In the genomic region with DNA sequence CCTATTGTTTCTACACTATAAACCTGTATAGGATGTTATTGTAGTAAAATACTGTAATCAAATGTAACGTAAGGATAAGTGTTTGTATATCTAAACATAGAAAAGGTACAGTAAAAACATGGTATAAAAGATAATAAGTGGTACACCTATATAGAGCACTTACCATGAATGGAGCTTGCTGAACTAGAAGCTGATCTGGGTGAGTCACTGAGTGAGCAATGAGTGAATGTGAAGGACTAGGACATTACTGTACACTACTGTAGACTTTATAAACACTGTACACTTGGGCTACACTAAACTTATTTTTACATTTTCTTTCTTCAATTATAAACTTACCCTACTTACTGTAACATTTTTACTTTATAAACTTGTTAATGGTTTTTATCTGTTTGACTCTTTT, we compare ENCODE assay signal across 23 cellular contexts.
DNase-seq lines count a peak whose midpoint lies in the region; TF ChIP-seq lines count a peak whose summit lies in the region.
"Had no signal": no experiment of that assay in that cellular context is flagged by ENCODE, and none has a peak within 500 bp of the region (broad histone marks: within the 10 kb centered on the region; RNA-seq: fewer than 3 reads in every experiment).

No MANE protein-coding gene starts in this region.

- POLR2A ChIA-PET in AG04450 (lab: Yijun Ruan, JAX): no interaction called here

- no peaks in the 10 kb centered on the region for H4K20me1 ChIP-seq in mammary epithelial cell (ENCODE audit: insufficient read depth, low read length)

- H2AFZ ChIP-seq in mammary epithelial cell (ENCODE audit: low read depth, low read length): no peak overlapping the region

- in situ Hi-C loops in mammary epithelial cell (cut with MboI; ENCODE audit: low sequenced_read_pairs in 2 of 2): no loop called here

- H3K27ac ChIP-seq in AG04450 (ENCODE audit: low read depth, low read length): no peak overlapping the region
- H3K27ac ChIP-seq in mammary epithelial cell (ENCODE audit: insufficient read depth, low read depth, low read length): no peak overlapping the region
- H3K27ac ChIP-seq: left ventricle myocardium inferior, RWPE1, SK-N-MC had no signal

- H3K4me1 ChIP-seq in mammary epithelial cell (ENCODE audit: insufficient read depth, low read length): no peaks in the 10 kb centered on the region
- H3K4me1 ChIP-seq: left ventricle myocardium inferior had no signal

- dilution Hi-C loops in mammary epithelial cell (cut with HindIII; ENCODE audit: low sequenced_read_pairs): no loop called here

- H3K79me2 ChIP-seq in mammary epithelial cell (ENCODE audit: insufficient read depth, low read length): no peaks in the 10 kb centered on the region

- H3K4me3 ChIP-seq in AG04450 (ENCODE audit: low read depth, low read length) (no peak overlapping the region), mammary epithelial cell (replicated peaks in 1 of 3; ENCODE audit: insufficient read depth in 1 of 3, low read depth in 2 of 3, low read length in 3 of 3) (no peak overlapping the region)
- H3K4me3 ChIP-seq: left ventricle myocardium inferior, SK-N-MC, smooth muscle cell had no signal

- no peak overlapping the region for H3K4me2 ChIP-seq in mammary epithelial cell (ENCODE audit: insufficient read depth, low read depth, low read length)
- H3K4me2 ChIP-seq: smooth muscle cell had no signal

- DNase-seq in AG04450 (ENCODE audit: low read depth, low spot score) (peak; percentile 32), NCI-H226 (peak; percentile 44), mammary epithelial cell (peak; percentile 67), kidney tubule cell (ENCODE audit: low spot score) (peak; percentile 62), NCI-H1092 treated with DMSO at 0.1 percent for 48 hours (lab: John Stamatoyannopoulos, UW) (no peak), NCI-H1436 treated with DMSO at 0.1 percent for 48 hours (lab: John Stamatoyannopoulos, UW) (no peak)
- no peak for DNase-seq in activated T-cell treated with anti-CD3 and anti-CD28 coated beads, Interleukin-2, amount 50 U/mL, for 48 hours
- no peak for DNase-seq in stimulated activated CD4-positive, alpha-beta T cell treated with anti-CD3 and anti-CD28 coated beads, Interleukin-4, amount 100 ng/mL, for 24 hours
- DNase-seq: activated CD4-positive, alpha-beta T cell treated with anti-CD3 and anti-CD28 coated beads, Interleukin-2, amount 10 ng/mL, durations not matched to agents 24 days and 14 days; activated CD8-positive, alpha-beta memory T cell treated with anti-CD3 and anti-CD28 coated beads, Interleukin-2, amount 10 ng/mL, durations not matched to agents 7 days and 5 days; activated naive CD4-positive, alpha-beta T cell treated with anti-CD3 and anti-CD28 coated beads for 36 hours; Calu3; cerebellar nuclear complex; KBM-7; left ventricle myocardium inferior; midbrain; naive thymus-derived CD8-positive, alpha-beta T cell; NCI-H1694; NCI-H69; T-helper 17 cell had no signal

- H3K9ac ChIP-seq in mammary epithelial cell (ENCODE audit: insufficient read depth, low read length): no peak overlapping the region

- TF ChIP-seq CTCF in AG04450 (IDR thresholded peaks at IDR 0.05; ENCODE audit: low read depth, low read length) (no peak), mammary epithelial cell (conservative IDR thresholded peaks at IDR 0.05 in 1 of 2, IDR thresholded peaks at IDR 0.05 in 1 of 2; ENCODE audit: extremely low read depth in 1 of 2, insufficient read depth in 1 of 2, low read depth in 1 of 2, low read length in 2 of 2) (no peak)

- H3K27me3 ChIP-seq in AG04450 (ENCODE audit: control insufficient read depth, insufficient read depth, low read length) (no peaks in the 10 kb centered on the region), mammary epithelial cell (ENCODE audit: insufficient read depth, low read length) (no peaks in the 10 kb centered on the region)

- no TSS peak for BruUV-seq in mammary epithelial cell (replicated peaks; lab: Mats Ljungman, UMichigan)

- H3K36me3 ChIP-seq in mammary epithelial cell (ENCODE audit: insufficient read depth, low read length): no peaks in the 10 kb centered on the region
- H3K36me3 ChIP-seq: left ventricle myocardium inferior had no signal

- intact Hi-C loops in mammary epithelial cell (cut with micrococcal nuclease): no loop called here

- WGBS in mammary epithelial cell (ENCODE audit: low coverage, missing lambda C conversion rate): 67% methylated on average over 1 of the region's 1 CpG

- H3K9me3 ChIP-seq in AG04450 (ENCODE audit: control insufficient read depth, insufficient read depth, low read length) (no peaks in the 10 kb centered on the region), mammary epithelial cell (replicated peaks; ENCODE audit: insufficient read depth, low read length) (no peaks in the 10 kb centered on the region)

- CTCF ChIA-PET in AG04450 (lab: Charles Lee): no interaction called here
- CTCF ChIA-PET in mammary epithelial cell (lab: Charles Lee; ENCODE audit: low non-redundant PET): no interaction called here

Comparison
In these comparisons a context has a peak if more than half of its experiments do, and no peak if none do; other contexts are left out.
1. DNase-seq: peak in AG04450 (single experiment), NCI-H226 (single experiment), mammary epithelial cell (single experiment) and kidney tubule cell (single experiment); none in activated T-cell treated with anti-CD3 and anti-CD28 coated beads, Interleukin-2, amount 50 U/mL, for 48 hours (0 of 2), NCI-H1092 treated with DMSO at 0.1 percent for 48 hours (single experiment), stimulated activated CD4-positive, alpha-beta T cell treated with anti-CD3 and anti-CD28 coated beads, Interleukin-4, amount 100 ng/mL, for 24 hours (single experiment) and NCI-H1436 treated with DMSO at 0.1 percent for 48 hours (single experiment).